ENCODE assay signal across 8 cellular contexts in the genomic region with DNA sequence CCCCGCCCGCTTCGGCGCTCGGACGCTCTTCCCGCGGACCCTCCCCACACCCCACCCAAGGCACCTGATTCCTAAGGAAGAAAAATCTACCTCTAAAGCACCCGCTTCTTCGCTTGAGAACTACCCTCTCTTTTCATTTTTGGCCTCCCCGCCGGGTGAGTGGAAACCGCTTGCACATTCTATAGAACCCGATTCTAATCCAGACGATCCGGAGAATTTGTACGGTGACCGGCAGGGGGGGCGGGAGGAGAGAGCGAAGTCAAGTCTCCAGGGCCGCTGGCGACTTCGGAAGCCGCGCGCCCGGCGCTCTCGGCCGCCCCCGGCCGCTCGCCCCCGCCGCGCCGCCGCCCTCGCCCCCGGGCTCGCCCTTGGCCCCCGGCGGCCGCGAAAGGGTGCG. TPM values are rescaled to one million over a fixed set of nuclear protein-coding genes. Genes with fewer than 3 reads are reported as not detected.
DNase-seq lines count a peak whose midpoint lies in the region; ATAC-seq and TF ChIP-seq lines count a peak whose summit lies in the region.

A gene (plus strand): TSS at position 262 of the 397 bp plus-strand sequence. CDS start 221 bp downstream, outside the sequence.

- peak within 1 kb of the TSS; percentile 18; the same call in 1 of the 2 replicates for H3K4me3 ChIP-seq in HL-60 (replicated peaks; ENCODE audit: insufficient read depth, low read length)
- H3K4me3 ChIP-seq in ectodermal cell (ENCODE audit: insufficient read depth, low read depth, low read length), result peak within 1 kb of the TSS; percentile 78
- H3K4me3 ChIP-seq in lower leg skin (ENCODE audit: low read depth, poor library complexity, severe bottlenecking), result peak within 1 kb of the TSS; percentile 45

- H3K27ac ChIP-seq in HL-60 (replicated peaks), result no peak within 1 kb of the TSS
- peak within 1 kb of the TSS; percentile 36 for H3K27ac ChIP-seq in ectodermal cell (ENCODE audit: insufficient read depth, low read depth, low read length, poor library complexity, severe bottlenecking)

- peak; percentile 51 for DNase-seq in AG09319 (ENCODE audit: extremely low read depth, low read depth)
- DNase-seq in HL-60 (ENCODE audit: low read depth in 1 of 2, low spot score in 1 of 2), result peak in 1 of 2 experiments; percentile 43
- peak; percentile 30 for DNase-seq in T1000 (lab: John Stamatoyannopoulos, UW)
- DNase-seq in lower leg skin (ENCODE audit: low spot score in 2 of 2), result peak; percentile 38 to 94
- DNase-seq in stimulated activated CD4-positive, alpha-beta T cell treated with anti-CD3 and anti-CD28 coated beads, Interleukin-4, amount 100 ng/mL, for 1 hour, result peak; percentile 48
- DNase-seq in central memory CD4-positive, alpha-beta T cell, result no peak

- no peaks in the 10 kb centered on the region for H3K36me3 ChIP-seq in ectodermal cell (ENCODE audit: control insufficient read depth, insufficient read depth, low read length)

- WGBS in ectodermal cell, 2 experiments, result 0 to 1% methylated on average over 46 of the region's 46 CpGs
- WGBS in lower leg skin, 2 donors, result 2% methylated on average over 19 to 40 of the region's 46 CpGs

- no peak for TF ChIP-seq POLR2A in lower leg skin (IDR thresholded peaks at IDR 0.05)

- TF ChIP-seq CTCF in AG09319 (IDR thresholded peaks at IDR 0.05; ENCODE audit: low read depth, low read length) (peak; percentile 44), HL-60 (IDR thresholded peaks at IDR 0.05; ENCODE audit: insufficient read depth, low read length) (no peak), lower leg skin (IDR thresholded peaks at IDR 0.05) (no peak)

- H3K27me3 ChIP-seq in HL-60 (ENCODE audit: insufficient read depth, poor library complexity, severe bottlenecking), result peaks cover 30% of the 10 kb centered on the region
- peaks cover 44% of the 10 kb centered on the region for H3K27me3 ChIP-seq in ectodermal cell (ENCODE audit: control insufficient read depth, insufficient read depth, low read length, poor library complexity, severe bottlenecking)

- H3K9me3 ChIP-seq in ectodermal cell (ENCODE audit: control insufficient read depth, low read length), result no peaks in the 10 kb centered on the region

- no peak for ATAC-seq in GM21390 (IDR thresholded peaks at IDR 0.05; ENCODE audit: unreplicated experiment)

- intact Hi-C loops in lower leg skin (cut with DNase I; ENCODE audit: low total_unique reads), result no loop called here

- H3K4me1 ChIP-seq in ectodermal cell (ENCODE audit: control insufficient read depth, insufficient read depth, low read length), result no peaks in the 10 kb centered on the region

RNA-seq across cellular contexts. Expression of the gene that starts here (rescaled TPM):
- polyA plus RNA-seq in ectodermal cell (2013, experiment 1 of 4), result 13.7 TPM
- 16.1 TPM for polyA plus RNA-seq in ectodermal cell (2013, experiment 2 of 4)
- 12.3 TPM for polyA plus RNA-seq in ectodermal cell (2013, experiment 3 of 4)
- polyA plus RNA-seq in ectodermal cell (2013, experiment 4 of 4), result 20.0 TPM
- total RNA-seq in lower leg skin, result 1 to 10 TPM in 1 of 4 donors, under 1 TPM in 2, not detected in 1; 0.22 to 1.8 (median 0.46) TPM

Comparison
In these comparisons a context has a peak if more than half of its experiments do, and no peak if none do; other contexts are left out.
1. H3K4me3 ChIP-seq: peak in every context shown above with its lines; median percentile 78 in ectodermal cell; 45 in lower leg skin; 18 in HL-60.